Comparison of ENCODE assay signal across 32 cellular contexts in the genomic region with DNA sequence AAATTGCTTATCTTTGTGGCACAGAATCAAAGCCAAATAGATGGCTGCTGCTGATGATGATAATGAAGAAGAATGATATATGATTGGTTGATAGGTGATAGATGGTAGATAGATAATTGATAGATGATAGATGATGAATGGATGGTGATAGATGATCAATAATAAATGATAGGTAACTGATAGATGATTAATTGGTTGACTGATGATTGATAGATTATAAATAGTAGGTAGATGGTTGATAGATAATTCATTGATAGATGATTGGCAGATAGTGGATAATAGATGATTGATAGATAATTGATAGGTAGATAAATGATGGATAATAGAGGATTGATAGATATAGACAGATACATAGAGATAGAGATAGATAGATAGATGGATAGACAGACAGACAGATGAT.
"Had no signal": no experiment of that assay in that cellular context is flagged by ENCODE, and none has a peak within 500 bp of the region (broad histone marks: within the 10 kb centered on the region; RNA-seq: fewer than 3 reads in every experiment).

No MANE protein-coding gene starts in this region.

- H3K9me3 ChIP-seq: ascending aorta had no signal

- ATAC-seq: activated naive CD4-positive, alpha-beta T cell treated with anti-CD3 and anti-CD28 coated beads, Interleukin-2, amount 50 U/mL, for 72 hours; activated naive CD8-positive, alpha-beta T cell treated with anti-CD3 and anti-CD28 coated beads, Interleukin-2, amount 50 U/mL, for 24 hours; activated T-cell treated with anti-CD3 and anti-CD28 coated beads, Interleukin-2, amount 50 U/mL, for 4 hours; activated T-cell treated with anti-CD3 and anti-CD28 coated beads, Interleukin-2, amount 50 U/mL, for 72 hours; activated T-helper 17 cell treated with anti-CD3 and anti-CD28 coated beads, Interleukin-2, amount 50 U/mL, for 72 hours; body of pancreas had no signal

- H3K27ac ChIP-seq: adrenal gland, ascending aorta, body of pancreas, brain microvascular endothelial cell, breast epithelium, cardiac muscle cell had no signal

- H3K4me1 ChIP-seq: adrenal gland, ascending aorta, body of pancreas, breast epithelium had no signal

- H3K27me3 ChIP-seq: adrenal gland, ascending aorta, body of pancreas, brain microvascular endothelial cell, breast epithelium had no signal

- DNase-seq: activated effector memory CD4-positive, alpha-beta T cell treated with anti-CD3 and anti-CD28 coated beads, Interleukin-2, amount 50 U/mL, for 16 hours; activated effector memory CD4-positive, alpha-beta T cell treated with Interleukin-2 at 50 U/mL for 16 hours; activated gamma-delta T cell; activated gamma-delta T cell treated with Interleukin-2 at 50 U/mL for 16 hours; activated naive CD4-positive, alpha-beta T cell; activated naive CD4-positive, alpha-beta T cell treated with anti-CD3 and anti-CD28 coated beads for 36 hours; activated naive CD4-positive, alpha-beta T cell treated with anti-CD3 and anti-CD28 coated beads, Interleukin-2, amount 10 ng/mL, durations not matched to agents 7 days and 5 days; activated naive CD4-positive, alpha-beta T cell treated with anti-CD3 and anti-CD28 coated beads, Interleukin-2, amount 50 U/mL, for 16 hours; activated naive CD4-positive, alpha-beta T cell treated with Interleukin-2 at 50 U/mL for 16 hours; activated naive CD8-positive, alpha-beta T cell treated with anti-CD3 and anti-CD28 coated beads for 36 hours; activated naive CD8-positive, alpha-beta T cell treated with anti-CD3 and anti-CD28 coated beads, Interleukin-2, amount 10 ng/mL, durations not matched to agents 7 days and 5 days; activated naive CD8-positive, alpha-beta T cell treated with anti-CD3 and anti-CD28 coated beads, Interleukin-2, amount 50 U/mL, for 24 hours; activated T-cell treated with anti-CD3 and anti-CD28 coated beads, Interleukin-2, amount 50 U/mL, for 4 hours; activated T-cell treated with anti-CD3 and anti-CD28 coated beads, Interleukin-2, amount 50 U/mL, for 48 hours; activated T-cell treated with anti-CD3 and anti-CD28 coated beads, Interleukin-2, amount 50 U/mL, for 72 hours; adrenal gland; amniotic stem cell; amygdala; anterior cingulate cortex; aorta; body of pancreas; brain microvascular endothelial cell; caudate nucleus; central memory CD4-positive, alpha-beta T cell; cerebellar nuclear complex had no signal

- H3K36me3 ChIP-seq: adrenal gland, ascending aorta, brain microvascular endothelial cell, breast epithelium, cardiac muscle cell had no signal

- H3K4me3 ChIP-seq: adrenal gland, ascending aorta, body of pancreas, breast epithelium, cardiac muscle cell had no signal

- FAIRE-seq: astrocyte, colon had no signal
